In genomic region chr6:133895573-133896343, GRCh38 we compare ENCODE assay signal across 2 cellular contexts.
A peak's percentile ranks its signal among the peaks of the same experiment; 100 is the strongest.
TF ChIP-seq lines count a peak whose summit lies in the region.

No MANE protein-coding gene starts in this region.

TF ChIP-seq in H1, 55 proteins besides CTCF, POLR2A, EP300 and RAD21:
- TF ChIP-seq KDM5A (IDR thresholded peaks at IDR 0.05; ENCODE audit: low read length) (no peak), SUZ12 (IDR thresholded peaks at IDR 0.05; ENCODE audit: low read length) (peak; percentile 99), RNF2 (IDR thresholded peaks at IDR 0.05; ENCODE audit: borderline replicate concordance, low read depth, low read length, missing control alignments, poor library complexity, severe bottlenecking) (peak; percentile 53), EZH2 (IDR thresholded peaks at IDR 0.05; ENCODE audit: low read depth, low read length, severe bottlenecking) (peak; percentile 92), KDM4A (IDR thresholded peaks at IDR 0.05; ENCODE audit: low read depth, low read length, severe bottlenecking) (peak; percentile 83), HDAC2 (IDR thresholded peaks at IDR 0.05; ENCODE audit: borderline replicate concordance in 1 of 2, low read depth in 2 of 2, low read length in 2 of 2) (0 out of 4 replicates have a peak, but pooled peaks of 1 of the 2 experiments have one; percentile 41), KDM1A (IDR thresholded peaks at IDR 0.05; ENCODE audit: borderline replicate concordance, low read length) (peak; percentile 25; the same call in 1 of the 2 replicates), CTBP2 (IDR thresholded peaks at IDR 0.05; ENCODE audit: borderline replicate concordance, insufficient read depth, insufficient read length, low read length) (peak; percentile 95), ASH2L (IDR thresholded peaks at IDR 0.05; ENCODE audit: low read length) (peak; percentile 65), RBBP5 (IDR thresholded peaks at IDR 0.05; ENCODE audit: borderline replicate concordance, low read depth, low read length) (peak; percentile 68)
- TF ChIP-seq, protein P1, sequence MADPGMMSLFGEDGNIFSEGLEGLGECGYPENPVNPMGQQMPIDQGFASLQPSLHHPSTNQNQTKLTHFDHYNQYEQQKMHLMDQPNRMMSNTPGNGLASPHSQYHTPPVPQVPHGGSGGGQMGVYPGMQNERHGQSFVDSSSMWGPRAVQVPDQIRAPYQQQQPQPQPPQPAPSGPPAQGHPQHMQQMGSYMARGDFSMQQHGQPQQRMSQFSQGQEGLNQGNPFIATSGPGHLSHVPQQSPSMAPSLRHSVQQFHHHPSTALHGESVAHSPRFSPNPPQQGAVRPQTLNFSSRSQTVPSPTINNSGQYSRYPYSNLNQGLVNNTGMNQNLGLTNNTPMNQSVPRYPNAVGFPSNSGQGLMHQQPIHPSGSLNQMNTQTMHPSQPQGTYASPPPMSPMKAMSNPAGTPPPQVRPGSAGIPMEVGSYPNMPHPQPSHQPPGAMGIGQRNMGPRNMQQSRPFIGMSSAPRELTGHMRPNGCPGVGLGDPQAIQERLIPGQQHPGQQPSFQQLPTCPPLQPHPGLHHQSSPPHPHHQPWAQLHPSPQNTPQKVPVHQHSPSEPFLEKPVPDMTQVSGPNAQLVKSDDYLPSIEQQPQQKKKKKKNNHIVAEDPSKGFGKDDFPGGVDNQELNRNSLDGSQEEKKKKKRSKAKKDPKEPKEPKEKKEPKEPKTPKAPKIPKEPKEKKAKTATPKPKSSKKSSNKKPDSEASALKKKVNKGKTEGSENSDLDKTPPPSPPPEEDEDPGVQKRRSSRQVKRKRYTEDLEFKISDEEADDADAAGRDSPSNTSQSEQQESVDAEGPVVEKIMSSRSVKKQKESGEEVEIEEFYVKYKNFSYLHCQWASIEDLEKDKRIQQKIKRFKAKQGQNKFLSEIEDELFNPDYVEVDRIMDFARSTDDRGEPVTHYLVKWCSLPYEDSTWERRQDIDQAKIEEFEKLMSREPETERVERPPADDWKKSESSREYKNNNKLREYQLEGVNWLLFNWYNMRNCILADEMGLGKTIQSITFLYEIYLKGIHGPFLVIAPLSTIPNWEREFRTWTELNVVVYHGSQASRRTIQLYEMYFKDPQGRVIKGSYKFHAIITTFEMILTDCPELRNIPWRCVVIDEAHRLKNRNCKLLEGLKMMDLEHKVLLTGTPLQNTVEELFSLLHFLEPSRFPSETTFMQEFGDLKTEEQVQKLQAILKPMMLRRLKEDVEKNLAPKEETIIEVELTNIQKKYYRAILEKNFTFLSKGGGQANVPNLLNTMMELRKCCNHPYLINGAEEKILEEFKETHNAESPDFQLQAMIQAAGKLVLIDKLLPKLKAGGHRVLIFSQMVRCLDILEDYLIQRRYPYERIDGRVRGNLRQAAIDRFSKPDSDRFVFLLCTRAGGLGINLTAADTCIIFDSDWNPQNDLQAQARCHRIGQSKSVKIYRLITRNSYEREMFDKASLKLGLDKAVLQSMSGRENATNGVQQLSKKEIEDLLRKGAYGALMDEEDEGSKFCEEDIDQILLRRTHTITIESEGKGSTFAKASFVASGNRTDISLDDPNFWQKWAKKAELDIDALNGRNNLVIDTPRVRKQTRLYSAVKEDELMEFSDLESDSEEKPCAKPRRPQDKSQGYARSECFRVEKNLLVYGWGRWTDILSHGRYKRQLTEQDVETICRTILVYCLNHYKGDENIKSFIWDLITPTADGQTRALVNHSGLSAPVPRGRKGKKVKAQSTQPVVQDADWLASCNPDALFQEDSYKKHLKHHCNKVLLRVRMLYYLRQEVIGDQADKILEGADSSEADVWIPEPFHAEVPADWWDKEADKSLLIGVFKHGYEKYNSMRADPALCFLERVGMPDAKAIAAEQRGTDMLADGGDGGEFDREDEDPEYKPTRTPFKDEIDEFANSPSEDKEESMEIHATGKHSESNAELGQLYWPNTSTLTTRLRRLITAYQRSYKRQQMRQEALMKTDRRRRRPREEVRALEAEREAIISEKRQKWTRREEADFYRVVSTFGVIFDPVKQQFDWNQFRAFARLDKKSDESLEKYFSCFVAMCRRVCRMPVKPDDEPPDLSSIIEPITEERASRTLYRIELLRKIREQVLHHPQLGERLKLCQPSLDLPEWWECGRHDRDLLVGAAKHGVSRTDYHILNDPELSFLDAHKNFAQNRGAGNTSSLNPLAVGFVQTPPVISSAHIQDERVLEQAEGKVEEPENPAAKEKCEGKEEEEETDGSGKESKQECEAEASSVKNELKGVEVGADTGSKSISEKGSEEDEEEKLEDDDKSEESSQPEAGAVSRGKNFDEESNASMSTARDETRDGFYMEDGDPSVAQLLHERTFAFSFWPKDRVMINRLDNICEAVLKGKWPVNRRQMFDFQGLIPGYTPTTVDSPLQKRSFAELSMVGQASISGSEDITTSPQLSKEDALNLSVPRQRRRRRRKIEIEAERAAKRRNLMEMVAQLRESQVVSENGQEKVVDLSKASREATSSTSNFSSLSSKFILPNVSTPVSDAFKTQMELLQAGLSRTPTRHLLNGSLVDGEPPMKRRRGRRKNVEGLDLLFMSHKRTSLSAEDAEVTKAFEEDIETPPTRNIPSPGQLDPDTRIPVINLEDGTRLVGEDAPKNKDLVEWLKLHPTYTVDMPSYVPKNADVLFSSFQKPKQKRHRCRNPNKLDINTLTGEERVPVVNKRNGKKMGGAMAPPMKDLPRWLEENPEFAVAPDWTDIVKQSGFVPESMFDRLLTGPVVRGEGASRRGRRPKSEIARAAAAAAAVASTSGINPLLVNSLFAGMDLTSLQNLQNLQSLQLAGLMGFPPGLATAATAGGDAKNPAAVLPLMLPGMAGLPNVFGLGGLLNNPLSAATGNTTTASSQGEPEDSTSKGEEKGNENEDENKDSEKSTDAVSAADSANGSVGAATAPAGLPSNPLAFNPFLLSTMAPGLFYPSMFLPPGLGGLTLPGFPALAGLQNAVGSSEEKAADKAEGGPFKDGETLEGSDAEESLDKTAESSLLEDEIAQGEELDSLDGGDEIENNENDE (IDR thresholded peaks at IDR 0.05; ENCODE audit: insufficient replicate concordance, low read length) = no peak

TF ChIP-seq in HepG2, 621 proteins besides CTCF, POLR2A, EP300 and RAD21:
- TF ChIP-seq GLI4 (CRISPR knock-in tag; IDR thresholded peaks at IDR 0.05; ENCODE audit: borderline replicate concordance) = no peak
- no peak for TF ChIP-seq ZXDC (CRISPR knock-in tag; IDR thresholded peaks at IDR 0.05)
- no peak for TF ChIP-seq ZNF275 (CRISPR knock-in tag; IDR thresholded peaks at IDR 0.05; ENCODE audit: borderline replicate concordance)
- TF ChIP-seq ELF1 (CRISPR knock-in tag; IDR thresholded peaks at IDR 0.05) = no peak
- TF ChIP-seq RAD51 (IDR thresholded peaks at IDR 0.05; ENCODE audit: borderline replicate concordance) = no peak
- TF ChIP-seq CSRNP2 (CRISPR knock-in tag; conservative IDR thresholded peaks at IDR 0.05; ENCODE audit: low read depth) = no peak
- no peak for TF ChIP-seq NKX3-1 (CRISPR knock-in tag; IDR thresholded peaks at IDR 0.05)
- no peak for TF ChIP-seq STAT6 (CRISPR knock-in tag; IDR thresholded peaks at IDR 0.05; ENCODE audit: borderline replicate concordance)
